ENCODE assay signal across 22 cellular contexts in the genomic region with DNA sequence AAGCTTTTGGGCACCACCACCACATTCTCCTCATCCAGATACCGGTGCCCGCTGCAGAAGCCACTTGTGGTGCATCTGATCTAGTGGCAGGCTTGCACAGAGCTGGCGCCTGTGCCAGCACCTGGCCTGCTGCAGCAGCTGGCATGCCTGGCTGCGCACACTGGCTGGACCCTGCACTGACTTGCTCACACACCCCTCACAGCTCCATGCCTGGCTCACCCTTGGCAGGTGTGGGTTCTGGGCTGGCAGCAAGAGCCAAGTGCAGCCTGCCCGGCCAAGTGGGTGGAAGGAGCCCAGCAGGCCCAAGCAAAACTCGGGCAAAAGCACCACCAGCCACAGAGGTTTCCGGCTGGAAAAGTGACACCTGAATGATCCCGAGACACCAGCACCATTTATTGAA.
"Had no signal": no experiment of that assay in that cellular context is flagged by ENCODE, and none has a peak within 500 bp of the region (broad histone marks: within the 10 kb centered on the region; RNA-seq: fewer than 3 reads in every experiment).

No MANE protein-coding gene starts in this region.

- H3K4me2 ChIP-seq: KMS-11, SK-N-SH had no signal

- DNase-seq: Kasumi-1, MV-4-11, NCI-H1048, NCI-H1105, NCI-H1417, NCI-H1436 treated with DMSO at 0.1 percent for 48 hours, NCI-H1694 treated with DMSO at 0.1 percent for 48 hours, NCI-H1930, NCI-H2081, NCI-H2107, NCI-H2227 treated with DMSO at 0.1 percent for 48 hours, NCI-H510A, NCI-H524 treated with DMSO at 0.1 percent for 48 hours, NCI-H69, NCI-H82, PC-3, SK-N-SH had no signal

- H3K27ac ChIP-seq: HL-60, KMS-11, RWPE1 had no signal

- H3K9me3 ChIP-seq: SK-N-SH had no signal

- H3K9ac ChIP-seq: KMS-11, SK-N-SH had no signal

- ATAC-seq: K562, Panc1, PC-3 had no signal

- H3K4me3 ChIP-seq: K562 had no signal
